Comparison of ENCODE assay signal across 19 cellular contexts in genomic region chr4:103244251-103244650, GRCh38. TPM values are rescaled to one million over a fixed set of nuclear protein-coding genes. Genes with fewer than 3 reads are reported as not detected.
DNase-seq lines count a peak whose midpoint lies in the region; ATAC-seq and TF ChIP-seq lines count a peak whose summit lies in the region.
"Had no signal": no experiment of that assay in that cellular context is flagged by ENCODE, and none has a peak within 500 bp of the region (broad histone marks: within the 10 kb centered on the region; RNA-seq: fewer than 3 reads in every experiment).

No MANE protein-coding gene starts in this region.

- H3K27ac ChIP-seq in GM23248 (no peak overlapping the region), RWPE2 (ENCODE audit: poor library complexity, severe bottlenecking) (no peak overlapping the region), foreskin keratinocyte (no peak overlapping the region)
- H3K27ac ChIP-seq: PC-9, SK-N-MC had no signal

- H3K4me1 ChIP-seq in GM23248 (ENCODE audit: insufficient read depth) (peaks cover 8% of the 10 kb centered on the region), RWPE2 (ENCODE audit: insufficient read depth, poor library complexity, severe bottlenecking) (no peaks in the 10 kb centered on the region), foreskin keratinocyte (no peaks in the 10 kb centered on the region)

- DNase-seq in 8988T (peak; percentile 2), GM23248 (peak; percentile 50), RWPE2 (ENCODE audit: low spot score) (no peak), foreskin keratinocyte (peak; percentile 27 to 33), COLO829 (ENCODE audit: low spot score) (no peak), cortex of kidney (lab: John Stamatoyannopoulos, UW) (no peak)
- DNase-seq: DMS79, GOT3, KBM-7, NCI-H1092, NCI-H1436, NCI-H187 treated with DMSO at 0.1 percent for 48 hours, NCI-H510A treated with DMSO at 0.1 percent for 48 hours, NCI-H748 treated with DMSO at 0.1 percent for 48 hours, PC-9, RPMI8226, SHP77 treated with DMSO at 0.1 percent for 48 hours had no signal

- no peak overlapping the region for H3K9ac ChIP-seq in GM23248

- H3K36me3 ChIP-seq in GM23248 (ENCODE audit: low read depth) = no peaks in the 10 kb centered on the region
- H3K36me3 ChIP-seq in RWPE2 (ENCODE audit: low read depth) = no peaks in the 10 kb centered on the region

- no peaks in the 10 kb centered on the region for H3K79me2 ChIP-seq in GM23248 (ENCODE audit: insufficient read depth)

- no peaks in the 10 kb centered on the region for H3F3A ChIP-seq in GM23248 (ENCODE audit: insufficient read depth)

- in situ Hi-C loops in GM23248 (cut with MboI) = no loop called here

- H3K4me3 ChIP-seq in GM23248 (no peak overlapping the region), RWPE2 (ENCODE audit: severe bottlenecking) (no peak overlapping the region)
- H3K4me3 ChIP-seq: PC-9, SK-N-MC had no signal

- H4K20me1 ChIP-seq in GM23248 (ENCODE audit: insufficient read depth) = no peaks in the 10 kb centered on the region

- WGBS in GM23248 (ENCODE audit: low coverage in 1 of 2, low lambda C conversion rate in 2 of 2, missing lambda C conversion rate in 2 of 2), 2 experiments = 2 to 5% methylated on average over 1 of the region's 1 CpG

- H3K9me3 ChIP-seq in GM23248 (ENCODE audit: low read depth) (no peaks in the 10 kb centered on the region), RWPE2 (ENCODE audit: severe bottlenecking) (no peaks in the 10 kb centered on the region)

- peak overlapping the region; percentile 38 for H3K4me2 ChIP-seq in GM23248 (ENCODE audit: unreplicated experiment)
- H3K4me2 ChIP-seq: PC-9 had no signal

- no peaks in the 10 kb centered on the region for H3K9me2 ChIP-seq in GM23248 (ENCODE audit: insufficient read depth)

- H3K27me3 ChIP-seq in GM23248 (replicated peaks; ENCODE audit: insufficient read depth) (no peaks in the 10 kb centered on the region), RWPE2 (ENCODE audit: insufficient read depth, poor library complexity, severe bottlenecking) (no peaks in the 10 kb centered on the region), foreskin keratinocyte (no peaks in the 10 kb centered on the region)

- ATAC-seq in RWPE2 (ENCODE audit: low read depth) (peak; percentile 54), foreskin keratinocyte (no peak), GM18517 (IDR thresholded peaks at IDR 0.05; ENCODE audit: unreplicated experiment) (no peak)

- no peak overlapping the region for H2AFZ ChIP-seq in GM23248
- H2AFZ ChIP-seq: PC-9 had no signal

- TF ChIP-seq CTCF in RWPE2 (IDR thresholded peaks at IDR 0.05; ENCODE audit: poor library complexity, severe bottlenecking) (no peak), foreskin keratinocyte (conservative IDR thresholded peaks at IDR 0.05) (no peak)

RNA-seq across cellular contexts. Expression of gene CENPE, which starts 46.1 kb away (rescaled TPM):
- total RNA-seq in GM23248 (2014; rRNA removed; shearing (Covaris generic)) = 7.7 and 11.0 TPM in 2 replicates
- polyA plus RNA-seq in GM23248 (2016; fragmentation: Nextera tagmentation; extraction: Ambion mirVana) (6.7 and 9.1 TPM in 2 replicates), foreskin keratinocyte (3.5 and 5.4 TPM in 2 replicates)
- 23.6 and 31.1 TPM in 2 replicates for total RNA-seq in foreskin keratinocyte

Comparison
In these comparisons a context has a peak if more than half of its experiments do, and no peak if none do; other contexts are left out.
1. DNase-seq: peak in 8988T (single experiment), GM23248 (single experiment) and foreskin keratinocyte (2 of 2); none in RWPE2 (single experiment), COLO829 (single experiment) and cortex of kidney (single experiment).